ENCODE assay signal across 8 cellular contexts in genomic region chr9:134136117-134136996, GRCh38. TPM values are rescaled to one million over a fixed set of nuclear protein-coding genes. Genes with fewer than 3 reads are reported as not detected.
DNase-seq lines count a peak whose midpoint lies in the region; ATAC-seq and TF ChIP-seq lines count a peak whose summit lies in the region.

No MANE protein-coding gene starts in this region.

- TF ChIP-seq EP300 in upper lobe of left lung (IDR thresholded peaks at IDR 0.05): no peak

- H3K36me3 ChIP-seq in SJCRH30 (peaks cover 31% of the 10 kb centered on the region), duodenal mucosa (ENCODE audit: control insufficient read depth in 1 of 2, insufficient read depth in 2 of 2, low read length in 2 of 2) (peaks cover 3 to 17% of the 10 kb centered on the region in 2 donors), upper lobe of left lung (peaks cover 7 to 18% (median 15%) of the 10 kb centered on the region in 4 donors)

- no peak for TF ChIP-seq POLR2A in upper lobe of left lung (IDR thresholded peaks at IDR 0.05)

- H3K9me3 ChIP-seq in SJCRH30 (replicated peaks) (no peaks in the 10 kb centered on the region), duodenal mucosa (ENCODE audit: control insufficient read depth in 1 of 2, low read length in 2 of 2) (no peaks in the 10 kb centered on the region), mononuclear cell (ENCODE audit: low read depth, low read length) (no peaks in the 10 kb centered on the region), upper lobe of left lung (no peaks in the 10 kb centered on the region)

- H3K4me1 ChIP-seq in SJCRH30: peaks cover 23% of the 10 kb centered on the region
- H3K4me1 ChIP-seq in duodenal mucosa (ENCODE audit: control insufficient read depth in 1 of 2, insufficient read depth in 2 of 2, low read length in 2 of 2): peaks cover 35 to 39% of the 10 kb centered on the region in 2 donors
- peaks cover 35% of the 10 kb centered on the region for H3K4me1 ChIP-seq in mononuclear cell (ENCODE audit: insufficient read depth, low read length)
- H3K4me1 ChIP-seq in upper lobe of left lung: peaks cover 31 to 50% (median 40%) of the 10 kb centered on the region in 4 donors

- H3K4me3 ChIP-seq in SJCRH30 (peak overlapping the region; percentile 81), duodenal mucosa (ENCODE audit: low read depth in 1 of 2, low read length in 2 of 2) (peak overlapping the region; percentile 84 to 94), mononuclear cell (ENCODE audit: low read length) (peak overlapping the region; percentile 92), upper lobe of left lung (peak overlapping the region; percentile 70 to 100 (median 82))

- ATAC-seq in HG02642 (IDR thresholded peaks at IDR 0.05; ENCODE audit: poor library complexity, unreplicated experiment) (peak; percentile 21), upper lobe of left lung (ENCODE audit: low FRiP score in 2 of 2) (peak in 1 of 2 donors; percentile 6)

- peak; percentile 46 for DNase-seq in NCI-H748 (lab: John Stamatoyannopoulos, UW; ENCODE audit: unreplicated experiment)
- DNase-seq in NCI-H748 treated with DMSO at 0.1 percent for 48 hours (lab: John Stamatoyannopoulos, UW): no peak
- peak; percentile 22 to 29 for DNase-seq in SJCRH30
- no peak for DNase-seq in upper lobe of left lung
- no peak for DNase-seq in medulla oblongata (ENCODE audit: extremely low spot score)

- H3K27ac ChIP-seq in SJCRH30: peak overlapping the region; percentile 45
- peak overlapping the region; percentile 48 for H3K27ac ChIP-seq in duodenal mucosa (ENCODE audit: low read depth, low read length)
- H3K27ac ChIP-seq in upper lobe of left lung: peak overlapping the region in 3 of 4 donors; percentile 18 to 97 (median 78)

- TF ChIP-seq CTCF in upper lobe of left lung (IDR thresholded peaks at IDR 0.05): peak in 1 of 6 experiments; percentile 9

- H3K9ac ChIP-seq in duodenal mucosa (ENCODE audit: low read depth in 1 of 2, low read length in 2 of 2): peak overlapping the region; percentile 83 to 87

- no peaks in the 10 kb centered on the region for H3K27me3 ChIP-seq in SJCRH30
- no peaks in the 10 kb centered on the region for H3K27me3 ChIP-seq in duodenal mucosa (ENCODE audit: control insufficient read depth in 1 of 2, insufficient read depth in 2 of 2, low read length in 2 of 2)
- no peaks in the 10 kb centered on the region for H3K27me3 ChIP-seq in mononuclear cell (ENCODE audit: insufficient read depth, low read length)
- H3K27me3 ChIP-seq in upper lobe of left lung: no peaks in the 10 kb centered on the region

- 1 to 2% methylated on average over 20 to 31 of the region's 93 CpGs for WGBS in upper lobe of left lung, 2 donors

RNA-seq across cellular contexts. Expression of gene WDR5, which starts 0.5 kb away (rescaled TPM):
- total RNA-seq in SJCRH30 (2014; rRNA removed; shearing (Covaris generic)): 76.4 and 84.9 TPM in 2 replicates
- total RNA-seq in mononuclear cell (9.7 TPM), upper lobe of left lung (10 to 100 TPM; 23.3 to 48.2 (median 27.3) TPM)

RNA-seq across cellular contexts. Expression of gene RNU6ATAC, which starts 28.0 kb away (rescaled TPM):
- total RNA-seq in SJCRH30 (2014; rRNA removed; shearing (Covaris generic)): not detected in 2 replicates
- total RNA-seq in mononuclear cell (not detected), upper lobe of left lung (100 to 1,000 TPM in 1 of 6 donors, 10 to 100 TPM in 1, not detected in 4; 70.7 to 223 TPM)

Comparison
In these comparisons a context has a peak if more than half of its experiments do, and no peak if none do; other contexts are left out.
1. DNase-seq: peak in NCI-H748 (single experiment) and SJCRH30 (2 of 2); none in NCI-H748 treated with DMSO at 0.1 percent for 48 hours (single experiment), upper lobe of left lung (0 of 2) and medulla oblongata (single experiment).
2. Peak in every context shown above with its lines, with median percentiles within 50 percentile points of each other: H3K27ac ChIP-seq and H3K4me3 ChIP-seq.